15 cellular contexts compared by ENCODE assay signal in the genomic region with DNA sequence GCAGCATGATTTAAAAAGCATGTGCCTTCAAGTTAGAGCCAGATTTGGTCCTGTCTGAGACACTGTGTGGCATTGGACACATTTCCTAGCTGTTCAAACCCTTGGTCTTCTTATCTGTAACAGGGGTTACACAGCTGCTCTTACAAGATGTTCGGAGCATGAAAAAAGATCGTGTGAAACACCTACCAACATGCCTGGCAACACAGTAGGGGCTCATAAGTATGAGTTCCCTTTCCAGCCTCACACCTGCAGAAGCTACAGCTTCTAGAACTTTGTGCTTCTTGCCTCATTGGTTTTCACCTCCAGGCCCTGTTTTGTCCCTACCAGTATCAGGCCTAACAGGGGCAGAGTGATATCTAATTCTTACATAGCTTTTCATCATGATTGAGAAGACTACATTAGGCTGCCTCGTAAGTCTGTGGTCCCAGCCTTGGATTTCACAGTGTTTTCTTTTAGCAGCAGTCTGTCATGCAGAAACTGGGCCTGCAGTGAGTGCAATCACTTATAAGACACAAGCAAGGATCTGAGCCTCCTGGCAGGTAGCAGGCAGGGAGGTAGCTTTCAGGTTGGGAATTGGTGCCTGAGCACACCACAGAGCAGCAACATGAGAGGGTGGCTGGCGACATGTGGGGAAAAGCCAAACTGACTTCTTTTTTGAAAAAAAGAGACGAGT.
DNase-seq lines count a peak whose midpoint lies in the region; ATAC-seq and TF ChIP-seq lines count a peak whose summit lies in the region.
"Had no signal": no experiment of that assay in that cellular context is flagged by ENCODE, and none has a peak within 500 bp of the region (broad histone marks: within the 10 kb centered on the region; RNA-seq: fewer than 3 reads in every experiment).

No MANE protein-coding gene starts in this region.

- H3K4me3 ChIP-seq in thyroid gland (replicated peaks in 1 of 3): no peak overlapping the region
- H3K4me3 ChIP-seq: A549, right lobe of liver had no signal

- intact Hi-C loops in thyroid gland (cut with DNase I) (no loop called here), posterior cingulate gyrus (cut with DNase I) (no loop called here)

- ATAC-seq in activated T-cell treated with anti-CD3 and anti-CD28 coated beads, Interleukin-2, amount 50 U/mL, for 4 hours: no peak
- no peak for ATAC-seq in activated CD8-positive, alpha-beta T cell treated with anti-CD3 and anti-CD28 coated beads, Interleukin-2, amount 10 ng/mL, durations not matched to agents 7 days and 5 days
- peak; percentile 49 for ATAC-seq in memory B cell (ENCODE audit: low read depth)
- no peak for ATAC-seq in GM21447 (IDR thresholded peaks at IDR 0.05; ENCODE audit: unreplicated experiment)
- ATAC-seq: A549; activated naive CD4-positive, alpha-beta T cell treated with anti-CD3 and anti-CD28 coated beads, Interleukin-2, amount 50 U/mL, for 72 hours; right lobe of liver had no signal

- peaks cover 3% of the 10 kb centered on the region for H3K36me3 Mint-ChIP-seq in activated T-cell treated with anti-CD3 and anti-CD28 coated beads, Interleukin-2, amount 50 U/mL, for 24 hours (ENCODE audit: low read depth)
- peaks cover 2% of the 10 kb centered on the region for H3K36me3 Mint-ChIP-seq in activated T-cell treated with anti-CD3 and anti-CD28 coated beads, Interleukin-2, amount 50 U/mL, for 4 hours (ENCODE audit: insufficient read depth)
- H3K36me3 Mint-ChIP-seq in activated CD8-positive, alpha-beta T cell treated with anti-CD3 and anti-CD28 coated beads, Interleukin-2, amount 10 ng/mL, durations not matched to agents 7 days and 5 days (ENCODE audit: low read depth): peaks cover 22% of the 10 kb centered on the region
- peaks cover 5% of the 10 kb centered on the region for H3K36me3 Mint-ChIP-seq in memory B cell
- H3K36me3 Mint-ChIP-seq: activated naive CD4-positive, alpha-beta T cell treated with anti-CD3 and anti-CD28 coated beads, Interleukin-2, amount 50 U/mL, for 72 hours had no signal

- H3K27ac Mint-ChIP-seq in activated T-cell treated with anti-CD3 and anti-CD28 coated beads, Interleukin-2, amount 50 U/mL, for 24 hours: peak overlapping the region; percentile 52
- peak overlapping the region; percentile 1 for H3K27ac Mint-ChIP-seq in activated CD8-positive, alpha-beta T cell treated with anti-CD3 and anti-CD28 coated beads, Interleukin-2, amount 10 ng/mL, durations not matched to agents 7 days and 5 days
- H3K27ac Mint-ChIP-seq in memory B cell: peak overlapping the region; percentile 81
- H3K27ac Mint-ChIP-seq: activated CD4-positive, alpha-beta memory T cell treated with anti-CD3 and anti-CD28 coated beads for 36 hours; T-helper 2 cell treated with Interferon-gamma antibody and Interleukin-4, amounts not matched to agents 5 μg/mL and 100 μg/mL, for 36 hours had no signal

- no peak for TF ChIP-seq CTCF in thyroid gland (IDR thresholded peaks at IDR 0.05)

- no peak overlapping the region for H3K4me3 Mint-ChIP-seq in activated T-cell treated with anti-CD3 and anti-CD28 coated beads, Interleukin-2, amount 50 U/mL, for 24 hours
- H3K4me3 Mint-ChIP-seq in activated T-cell treated with anti-CD3 and anti-CD28 coated beads, Interleukin-2, amount 50 U/mL, for 4 hours: no peak overlapping the region
- no peak overlapping the region for H3K4me3 Mint-ChIP-seq in activated CD8-positive, alpha-beta T cell treated with anti-CD3 and anti-CD28 coated beads, Interleukin-2, amount 10 ng/mL, durations not matched to agents 7 days and 5 days
- no peak overlapping the region for H3K4me3 Mint-ChIP-seq in memory B cell
- H3K4me3 Mint-ChIP-seq: activated CD4-positive, alpha-beta memory T cell treated with anti-CD3 and anti-CD28 coated beads for 36 hours; T-helper 2 cell treated with Interferon-gamma antibody and Interleukin-4, amounts not matched to agents 5 μg/mL and 100 μg/mL, for 36 hours had no signal

- CTCF ChIA-PET in activated CD8-positive, alpha-beta T cell treated with anti-CD3 and anti-CD28 coated beads, Interleukin-2, amount 10 ng/mL, durations not matched to agents 7 days and 5 days (lab: Charles Lee): interaction anchor here (1.1 to 2.4 kb wide), 2 partner anchors 67 to 69 kb away, joined by 3 to 10 read pairs; no protein-coding TSS in a partner anchor

- peaks cover 13% of the 10 kb centered on the region for H3K4me1 Mint-ChIP-seq in activated T-cell treated with anti-CD3 and anti-CD28 coated beads, Interleukin-2, amount 50 U/mL, for 24 hours (ENCODE audit: low read depth)
- H3K4me1 Mint-ChIP-seq in activated T-cell treated with anti-CD3 and anti-CD28 coated beads, Interleukin-2, amount 50 U/mL, for 4 hours (ENCODE audit: low read depth): peaks cover 19% of the 10 kb centered on the region
- H3K4me1 Mint-ChIP-seq in activated CD8-positive, alpha-beta T cell treated with anti-CD3 and anti-CD28 coated beads, Interleukin-2, amount 10 ng/mL, durations not matched to agents 7 days and 5 days (ENCODE audit: low read depth): peaks cover 50% of the 10 kb centered on the region
- peaks cover 12% of the 10 kb centered on the region for H3K4me1 Mint-ChIP-seq in memory B cell

- H3K36me3 ChIP-seq in thyroid gland: no peaks in the 10 kb centered on the region
- H3K36me3 ChIP-seq: right lobe of liver had no signal

- TF ChIP-seq POLR2A in thyroid gland (IDR thresholded peaks at IDR 0.05): no peak

- peak overlapping the region; percentile 4 to 48 (median 26) for H3K27ac ChIP-seq in thyroid gland
- H3K27ac ChIP-seq: A549, right lobe of liver had no signal

- peaks cover 5 to 29% of the 10 kb centered on the region in 2 donors for H3K4me1 ChIP-seq in thyroid gland
- H3K4me1 ChIP-seq: right lobe of liver had no signal

- 49 to 64% methylated on average over 5 of the region's 5 CpGs for WGBS in thyroid gland, 2 donors

- H3K9me3 Mint-ChIP-seq in activated T-cell treated with anti-CD3 and anti-CD28 coated beads, Interleukin-2, amount 50 U/mL, for 24 hours: no peaks in the 10 kb centered on the region
- no peaks in the 10 kb centered on the region for H3K9me3 Mint-ChIP-seq in activated T-cell treated with anti-CD3 and anti-CD28 coated beads, Interleukin-2, amount 50 U/mL, for 4 hours
- H3K9me3 Mint-ChIP-seq in activated CD8-positive, alpha-beta T cell treated with anti-CD3 and anti-CD28 coated beads, Interleukin-2, amount 10 ng/mL, durations not matched to agents 7 days and 5 days (ENCODE audit: insufficient read depth): no peaks in the 10 kb centered on the region
- no peaks in the 10 kb centered on the region for H3K9me3 Mint-ChIP-seq in memory B cell
- H3K9me3 Mint-ChIP-seq: activated CD4-positive, alpha-beta memory T cell treated with anti-CD3 and anti-CD28 coated beads for 36 hours; activated naive CD4-positive, alpha-beta T cell treated with anti-CD3 and anti-CD28 coated beads, Interleukin-2, amount 50 U/mL, for 72 hours; T-helper 2 cell treated with Interferon-gamma antibody and Interleukin-4, amounts not matched to agents 5 μg/mL and 100 μg/mL, for 36 hours had no signal

- no peaks in the 10 kb centered on the region for H3K27me3 ChIP-seq in thyroid gland
- H3K27me3 ChIP-seq: right lobe of liver had no signal

- H3K9me3 ChIP-seq in thyroid gland: no peaks in the 10 kb centered on the region
- H3K9me3 ChIP-seq: A549, right lobe of liver had no signal

- no peak for DNase-seq in activated T-cell treated with anti-CD3 and anti-CD28 coated beads, Interleukin-2, amount 50 U/mL, for 24 hours
- no peak for DNase-seq in activated T-cell treated with anti-CD3 and anti-CD28 coated beads, Interleukin-2, amount 50 U/mL, for 4 hours
- no peak for DNase-seq in activated CD8-positive, alpha-beta T cell treated with anti-CD3 and anti-CD28 coated beads, Interleukin-2, amount 10 ng/mL, durations not matched to agents 7 days and 5 days
- DNase-seq in memory B cell (ENCODE audit: low spot score in 2 of 2) (peak in 1 of 2 donors; percentile 7), thyroid gland (peak; percentile 58 to 61), posterior cingulate gyrus (no peak), HPDE6-E6E7 (ENCODE audit: extremely low spot score) (no peak)
- DNase-seq: activated CD4-positive, alpha-beta memory T cell treated with anti-CD3 and anti-CD28 coated beads for 36 hours; MV-4-11; NCI-H345 had no signal

- no peaks in the 10 kb centered on the region for H3K27me3 Mint-ChIP-seq in activated T-cell treated with anti-CD3 and anti-CD28 coated beads, Interleukin-2, amount 50 U/mL, for 24 hours
- no peaks in the 10 kb centered on the region for H3K27me3 Mint-ChIP-seq in activated T-cell treated with anti-CD3 and anti-CD28 coated beads, Interleukin-2, amount 50 U/mL, for 4 hours (ENCODE audit: low read depth)
- no peaks in the 10 kb centered on the region for H3K27me3 Mint-ChIP-seq in activated CD8-positive, alpha-beta T cell treated with anti-CD3 and anti-CD28 coated beads, Interleukin-2, amount 10 ng/mL, durations not matched to agents 7 days and 5 days (ENCODE audit: low read depth)
- H3K27me3 Mint-ChIP-seq in memory B cell: no peaks in the 10 kb centered on the region
- H3K27me3 Mint-ChIP-seq: activated CD4-positive, alpha-beta memory T cell treated with anti-CD3 and anti-CD28 coated beads for 36 hours had no signal

- POLR2A ChIA-PET in activated CD8-positive, alpha-beta T cell treated with anti-CD3 and anti-CD28 coated beads, Interleukin-2, amount 10 ng/mL, durations not matched to agents 7 days and 5 days (lab: Charles Lee): no interaction called here

Comparison
In these comparisons a context has a peak if more than half of its experiments do, and no peak if none do; other contexts are left out.
1. DNase-seq: peak in thyroid gland (2 of 2); none in activated T-cell treated with anti-CD3 and anti-CD28 coated beads, Interleukin-2, amount 50 U/mL, for 24 hours (single experiment), activated T-cell treated with anti-CD3 and anti-CD28 coated beads, Interleukin-2, amount 50 U/mL, for 4 hours (single experiment), activated CD8-positive, alpha-beta T cell treated with anti-CD3 and anti-CD28 coated beads, Interleukin-2, amount 10 ng/mL, durations not matched to agents 7 days and 5 days (single experiment), posterior cingulate gyrus (0 of 10) and HPDE6-E6E7 (single experiment).
2. H3K27ac Mint-ChIP-seq: peak in every context shown above with its lines; median percentile 81 in memory B cell; 52 in activated T-cell treated with anti-CD3 and anti-CD28 coated beads, Interleukin-2, amount 50 U/mL, for 24 hours; 1 in activated CD8-positive, alpha-beta T cell treated with anti-CD3 and anti-CD28 coated beads, Interleukin-2, amount 10 ng/mL, durations not matched to agents 7 days and 5 days.